8 cellular contexts compared by ENCODE assay signal in the genomic region with DNA sequence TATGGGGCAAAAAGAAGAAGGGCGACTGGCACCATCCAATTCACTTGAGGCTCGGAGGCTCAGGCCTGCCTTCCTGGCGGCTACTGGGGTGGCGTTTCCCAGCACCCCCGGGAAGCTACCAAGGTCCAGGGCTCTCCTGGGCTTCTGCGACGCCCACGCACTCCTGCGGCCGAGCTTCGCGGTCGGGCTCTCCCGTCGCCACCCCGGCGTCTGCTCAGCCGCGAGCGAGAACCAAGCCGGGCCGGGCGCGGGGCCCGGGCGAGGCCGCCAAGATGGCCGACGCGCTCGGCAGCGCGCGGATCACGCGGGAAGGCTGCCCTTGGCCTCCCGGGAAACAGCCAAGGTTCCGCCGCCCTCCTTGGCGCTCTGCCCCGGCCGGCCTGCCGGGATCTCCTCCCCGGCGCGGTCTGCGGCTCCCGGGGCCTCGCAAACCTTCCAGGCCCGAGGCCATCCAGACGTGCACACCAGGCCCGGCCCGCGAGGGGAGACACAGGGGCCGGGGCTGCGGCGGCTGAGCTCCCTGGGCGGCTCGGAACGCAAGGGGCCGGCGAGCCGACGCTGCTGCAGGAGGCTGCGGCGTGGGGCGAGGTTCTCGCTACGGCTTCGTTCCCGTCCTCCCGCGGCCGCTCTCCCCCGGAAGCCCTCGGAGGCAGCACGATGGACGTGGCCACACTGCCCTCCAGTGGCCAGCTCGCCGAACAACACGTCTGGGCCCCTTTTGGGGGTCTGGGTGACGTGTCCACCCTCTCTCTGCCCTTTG. TPM values are rescaled to one million over a fixed set of nuclear protein-coding genes. Genes with fewer than 3 reads are reported as not detected.
DNase-seq lines count a peak whose midpoint lies in the region; ATAC-seq, FAIRE-seq and TF ChIP-seq lines count a peak whose summit lies in the region.

No MANE protein-coding gene starts in this region.

- H2AFZ ChIP-seq in HepG2 (ENCODE audit: low read length), result no peak overlapping the region

- H3K4me1 ChIP-seq in HepG2 (ENCODE audit: insufficient read depth, low read length), result peaks cover 76% of the 10 kb centered on the region

- intact Hi-C loops in HepG2 (cut with micrococcal nuclease; ENCODE audit: unreplicated experiment), result loop anchor here (1.0 to 10.0 kb wide), 2 partner anchors 352 to 872 kb away; no protein-coding TSS in a partner anchor

- in situ Hi-C loops in HepG2 (cut with HindIII; ENCODE audit: extremely low pct_ligation_motif_present, low pct_unique_long_range_greater_than_20kb), result loop anchor here (5.0 to 25.0 kb wide), 3 partner anchors 569 to 1204 kb away; a partner anchor contains a TSS

- H3K4me3 Mint-ChIP-seq in activated CD4-positive, alpha-beta T cell treated with anti-CD3 and anti-CD28 coated beads, Interleukin-2, amount 10 ng/mL, durations not matched to agents 7 days and 5 days, result peak overlapping the region; percentile 72

- 93% methylated on average over 26 of the region's 82 CpGs for WGBS in HepG2 (ENCODE audit: low lambda C conversion rate)

- DNase-seq in Ammon's horn (ENCODE audit: low spot score), result peak; percentile 94
- DNase-seq in NCI-H510A treated with DMSO at 0.1 percent for 48 hours (lab: John Stamatoyannopoulos, UW), result peak; percentile 78
- DNase-seq in activated CD4-positive, alpha-beta T cell treated with anti-CD3 and anti-CD28 coated beads, Interleukin-2, amount 10 ng/mL, durations not matched to agents 7 days and 5 days, result peak; percentile 90
- peak; percentile 93 for DNase-seq in coronary artery (ENCODE audit: low spot score)
- DNase-seq in HepG2 (ENCODE audit: low spot score), result peak; percentile 63
- peak; percentile 92 to 95 for DNase-seq in stimulated activated CD4-positive, alpha-beta T cell treated with anti-CD3 and anti-CD28 coated beads, Interleukin-2, amount 100 ng/mL, for 48 hours

- peak; percentile 99 for TF ChIP-seq RAD21 in HepG2 (CRISPR knock-in tag; IDR thresholded peaks at IDR 0.05)

- H3K9ac ChIP-seq in HepG2 (ENCODE audit: insufficient read depth, low read depth, low read length), result peak overlapping the region; percentile 73

- no peaks in the 10 kb centered on the region for H3K9me3 Mint-ChIP-seq in activated CD4-positive, alpha-beta T cell treated with anti-CD3 and anti-CD28 coated beads, Interleukin-2, amount 10 ng/mL, durations not matched to agents 7 days and 5 days

- peak overlapping the region; percentile 71 for H3K4me3 ChIP-seq in coronary artery
- H3K4me3 ChIP-seq in HepG2 (replicated peaks in 1 of 3; ENCODE audit: insufficient read depth in 1 of 3, low read depth in 2 of 3, low read length in 3 of 3), result peak overlapping the region in 2 of 3 experiments; percentile 47 to 66; a peak in 4 of 6 replicates

- no peaks in the 10 kb centered on the region for H3K79me2 ChIP-seq in HepG2 (ENCODE audit: insufficient read depth, low read length)

- TF ChIP-seq POLR2A in HepG2 (IDR thresholded peaks at IDR 0.05; ENCODE audit: insufficient read depth in 1 of 2, low read depth in 2 of 2, low read length in 2 of 2), result no peak

- peak overlapping the region; percentile 94 for H3K27ac Mint-ChIP-seq in activated CD4-positive, alpha-beta T cell treated with anti-CD3 and anti-CD28 coated beads, Interleukin-2, amount 10 ng/mL, durations not matched to agents 7 days and 5 days

- ATAC-seq in GM19025 (IDR thresholded peaks at IDR 0.05; ENCODE audit: low read depth, unreplicated experiment) (peak; percentile 40), HG03354 (IDR thresholded peaks at IDR 0.05; ENCODE audit: poor library complexity, severe bottlenecking, unreplicated experiment) (peak; percentile 55), HepG2 (peak; percentile 76)

- BruUV-seq in HepG2 (replicated peaks; lab: Mats Ljungman, UMichigan), result no TSS peak

- H4K20me1 ChIP-seq in HepG2 (ENCODE audit: insufficient read depth, low read length), result no peaks in the 10 kb centered on the region

- H3K36me3 ChIP-seq in HepG2 (replicated peaks in 1 of 2; ENCODE audit: control insufficient read depth in 1 of 2, insufficient read depth in 2 of 2, low read length in 2 of 2), result no peaks in the 10 kb centered on the region

- CTCF ChIA-PET in activated CD4-positive, alpha-beta T cell treated with anti-CD3 and anti-CD28 coated beads, Interleukin-2, amount 10 ng/mL, durations not matched to agents 7 days and 5 days (lab: Charles Lee), result interaction anchor here (0.6 to 5.6 kb wide), 37 partner anchors 9 to 1112 kb away, joined by 3 to 65 read pairs (median 4); a partner anchor contains a TSS
- CTCF ChIA-PET in HepG2 (lab: Yijun Ruan, JAX; ENCODE audit: low intra/inter-chr PET ratio, low total read pairs), result interaction anchor here (1.2 to 1.6 kb wide), 6 partner anchors 21 to 979 kb away, joined by 3 to 15 read pairs (median 8); no protein-coding TSS in a partner anchor

- H3K27ac ChIP-seq in coronary artery (peak overlapping the region; percentile 92 to 97), HepG2 (ENCODE audit: extremely low read length, insufficient read depth, low read length) (peak overlapping the region; percentile 10)

- TF ChIP-seq CTCF in coronary artery (IDR thresholded peaks at IDR 0.05), result peak; percentile 92
- TF ChIP-seq CTCF in HepG2 (CRISPR knock-in tag; IDR thresholded peaks at IDR 0.05), result peak; percentile 99

- H3K27me3 ChIP-seq in HepG2 (ENCODE audit: control insufficient read depth in 1 of 2, insufficient read depth in 2 of 2, low read length in 2 of 2), result no peaks in the 10 kb centered on the region

- H3K9me3 ChIP-seq in HepG2 (ENCODE audit: low read length), result no peaks in the 10 kb centered on the region

- FAIRE-seq in HepG2 (lab: Jason Lieb, UNC), result peak; percentile 50

- peak overlapping the region; percentile 65 for H3K4me2 ChIP-seq in HepG2 (ENCODE audit: low read depth, low read length)

- H3K4me1 Mint-ChIP-seq in activated CD4-positive, alpha-beta T cell treated with anti-CD3 and anti-CD28 coated beads, Interleukin-2, amount 10 ng/mL, durations not matched to agents 7 days and 5 days, result peaks cover 65% of the 10 kb centered on the region

- POLR2A ChIA-PET in activated CD4-positive, alpha-beta T cell treated with anti-CD3 and anti-CD28 coated beads, Interleukin-2, amount 10 ng/mL, durations not matched to agents 7 days and 5 days (lab: Charles Lee), result interaction anchor here (0.5 to 2.0 kb wide), 8 partner anchors 23 to 152 kb away, joined by 3 to 17 read pairs (median 3); a partner anchor contains a TSS
- POLR2A ChIA-PET in HepG2 (lab: Yijun Ruan, JAX), result interaction anchor here (1.3 to 5.6 kb wide), 7 partner anchors 8 to 347 kb away, joined by 3 to 74 read pairs (median 12); a partner anchor contains a TSS

- H3K27me3 Mint-ChIP-seq in activated CD4-positive, alpha-beta T cell treated with anti-CD3 and anti-CD28 coated beads, Interleukin-2, amount 10 ng/mL, durations not matched to agents 7 days and 5 days, result no peaks in the 10 kb centered on the region

- no peaks in the 10 kb centered on the region for H3K36me3 Mint-ChIP-seq in activated CD4-positive, alpha-beta T cell treated with anti-CD3 and anti-CD28 coated beads, Interleukin-2, amount 10 ng/mL, durations not matched to agents 7 days and 5 days (ENCODE audit: low read depth)

- no peak for TF ChIP-seq EP300 in HepG2 (IDR thresholded peaks at IDR 0.05; ENCODE audit: low read depth in 2 of 2, low read length in 2 of 2)
- TF ChIP-seq EP300 in HepG2 (CRISPR knock-in tag; IDR thresholded peaks at IDR 0.05; ENCODE audit: borderline replicate concordance), result peak; percentile 51; the same call in 1 of the 2 replicates

TF ChIP-seq in HepG2, 621 proteins besides CTCF, POLR2A, EP300 and RAD21 (continues in another document):
- TF ChIP-seq ZNF441 (CRISPR knock-in tag; IDR thresholded peaks at IDR 0.05; ENCODE audit: borderline replicate concordance) (no peak), TCF12 (IDR thresholded peaks at IDR 0.05) (no peak), TCF12 (CRISPR knock-in tag; IDR thresholded peaks at IDR 0.05) (peak; percentile 49; the same call in 1 of the 2 replicates), SUZ12 (IDR thresholded peaks at IDR 0.05; ENCODE audit: low read depth, low read length) (no peak), NBN (conservative IDR thresholded peaks at IDR 0.05) (no peak), ZNF382 (CRISPR knock-in tag; IDR thresholded peaks at IDR 0.05; ENCODE audit: borderline replicate concordance) (no peak), KDM4B (CRISPR knock-in tag; IDR thresholded peaks at IDR 0.05) (0 out of 2 replicates have a peak, but pooled peaks have one; percentile 56), BRCA1 (CRISPR knock-in tag; IDR thresholded peaks at IDR 0.05) (no peak), TBP (CRISPR knock-in tag; IDR thresholded peaks at IDR 0.05) (no peak), CHD2 (IDR thresholded peaks at IDR 0.05; ENCODE audit: low read depth, low read length) (peak; percentile 48; the same call in 1 of the 2 replicates), U2AF1 (optimal IDR thresholded peaks at IDR 0.05; ENCODE audit: low read depth, low read length) (no peak), ONECUT2 (CRISPR knock-in tag; IDR thresholded peaks at IDR 0.05) (no peak)

RNA-seq across cellular contexts. Expression of a gene that starts 23.5 kb away (rescaled TPM):
- 10 to 100 TPM; 81.7 to 82.2 TPM for total RNA-seq in activated CD4-positive, alpha-beta T cell treated with anti-CD3 and anti-CD28 coated beads, Interleukin-2, amount 10 ng/mL, durations not matched to agents 7 days and 5 days
- total RNA-seq in HepG2 (2016; rRNA removed; fragmentation: Illumina TruSeq; extraction: Trizol), result 7.4 and 8.4 TPM in 2 replicates
- total RNA-seq in HepG2 (2016; cell fraction: cytosol; rRNA removed; fragmentation: Illumina TruSeq; extraction: Trizol; ENCODE audit: low read depth), result 2.6 and 3.4 TPM in 2 replicates
- total RNA-seq in HepG2 (2016; cell fraction: insoluble cytoplasmic fraction; rRNA removed; fragmentation: Illumina TruSeq; extraction: Trizol), result 7.9 and 8.4 TPM in 2 replicates
- 11.1 and 11.3 TPM in 2 replicates for total RNA-seq in HepG2 (2016; cell fraction: membrane; rRNA removed; fragmentation: Illumina TruSeq; extraction: Trizol)
- 13.8 and 14.1 TPM in 2 replicates for total RNA-seq in HepG2 (2016; cell fraction: nucleus; rRNA removed; fragmentation: Illumina TruSeq; extraction: Trizol)
- 10.2 and 12.7 TPM in 2 replicates for polyA plus RNA-seq in HepG2 (2011; rRNA removed)
- 11.2 and 18.0 TPM in 2 replicates for polyA plus RNA-seq in HepG2 (2011; cell fraction: cytosol; rRNA removed)
- polyA plus RNA-seq in HepG2 (2011; cell fraction: nucleus; rRNA removed), result 66.5 and 69.1 TPM in 2 replicates
- polyA plus RNA-seq in HepG2 (2012), result 23.2 and 32.2 TPM in 2 replicates
- 2.7 and 2.8 TPM in 2 replicates for polyA plus RNA-seq in HepG2 (2016; cell fraction: cytosol; fragmentation: Illumina TruSeq; extraction: Trizol; ENCODE audit: low read depth)
- polyA plus RNA-seq in HepG2 (2016; cell fraction: insoluble cytoplasmic fraction; fragmentation: Illumina TruSeq; extraction: Trizol; ENCODE audit: low read depth), result 20.7 and 26.8 TPM in 2 replicates
- 9.2 and 10.1 TPM in 2 replicates for polyA plus RNA-seq in HepG2 (2016; cell fraction: membrane; fragmentation: Illumina TruSeq; extraction: Trizol; ENCODE audit: low read depth)
- polyA plus RNA-seq in HepG2 (2016; cell fraction: nucleus; fragmentation: Illumina TruSeq; extraction: Trizol; ENCODE audit: insufficient read depth, low read depth), result 53.8 and 57.0 TPM in 2 replicates
- polyA minus RNA-seq in HepG2 (2011; rRNA and poly(A)+ RNA removed; ENCODE audit: low replicate concordance), result 8.5 and 26.8 TPM in 2 replicates
- 56.3 and 73.8 TPM in 2 replicates for polyA minus RNA-seq in HepG2 (2011; cell fraction: cytosol; rRNA and poly(A)+ RNA removed)
- 11.8 and 13.8 TPM in 2 replicates for polyA minus RNA-seq in HepG2 (2011; cell fraction: nucleus; rRNA and poly(A)+ RNA removed)

Comparison
In these comparisons a context has a peak if more than half of its experiments do, and no peak if none do; other contexts are left out.
1. Peak in every context shown above with its lines: DNase-seq, ATAC-seq, H3K4me3 ChIP-seq and H3K27ac ChIP-seq.